In the genomic region with DNA sequence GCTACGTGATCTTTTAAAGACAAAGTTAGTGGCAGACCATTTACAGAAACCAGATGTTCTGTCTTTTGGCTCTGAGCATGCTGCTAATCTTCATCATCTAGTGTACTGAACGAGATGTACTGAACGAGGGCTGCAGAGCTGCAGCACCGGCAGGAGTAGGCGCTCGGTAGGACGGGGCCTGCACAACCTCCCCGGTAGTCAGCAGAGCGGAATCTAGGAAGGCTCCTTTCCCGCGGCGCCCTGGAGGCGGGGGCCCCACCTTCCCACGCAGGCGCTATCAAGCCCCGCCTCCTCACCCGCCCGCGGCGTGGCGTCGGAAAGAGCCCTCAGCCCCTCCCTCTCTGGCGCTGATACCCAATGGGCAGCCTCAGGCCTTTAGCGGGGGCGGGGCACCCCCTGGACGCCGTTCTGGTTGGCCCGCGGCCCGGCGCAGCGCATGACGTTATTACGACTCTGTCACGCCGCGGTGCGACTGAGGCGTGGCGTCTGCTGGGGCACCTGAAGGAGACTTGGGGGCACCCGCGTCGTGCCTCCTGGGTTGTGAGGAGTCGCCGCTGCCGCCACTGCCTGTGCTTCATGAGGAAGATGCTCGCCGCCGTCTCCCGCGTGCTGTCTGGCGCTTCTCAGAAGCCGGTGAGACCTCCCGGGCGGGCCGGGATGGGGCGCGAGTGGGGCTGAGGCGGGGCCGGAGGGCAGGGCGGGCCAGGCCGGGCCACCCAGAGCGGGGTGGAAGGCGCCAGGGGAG, we compare ENCODE assay signal across 8 cellular contexts. TPM values are rescaled to one million over a fixed set of nuclear protein-coding genes. Genes with fewer than 3 reads are reported as not detected.
DNase-seq lines count a peak whose midpoint lies in the region; ATAC-seq and TF ChIP-seq lines count a peak whose summit lies in the region.

A gene (plus strand): TSS at position 466 of the 745 bp plus-strand sequence. CDS start 111 bp downstream, at position 577.

- peak within 1 kb of the TSS; percentile 88 for H3K27ac Mint-ChIP-seq in activated CD4-positive, alpha-beta T cell treated with anti-CD3 and anti-CD28 coated beads for 36 hours

- H3K9me3 Mint-ChIP-seq in activated CD4-positive, alpha-beta T cell treated with anti-CD3 and anti-CD28 coated beads for 36 hours (ENCODE audit: low read depth): no peaks in the 10 kb centered on the region

- H3K27me3 Mint-ChIP-seq in activated CD4-positive, alpha-beta T cell treated with anti-CD3 and anti-CD28 coated beads for 36 hours: no peaks in the 10 kb centered on the region

- peaks cover 27% of the 10 kb centered on the region for H3K4me1 Mint-ChIP-seq in activated CD4-positive, alpha-beta T cell treated with anti-CD3 and anti-CD28 coated beads for 36 hours

- TF ChIP-seq CTCF in choroid plexus epithelial cell (conservative IDR thresholded peaks at IDR 0.05; ENCODE audit: low read depth, low read length): no peak

- peak within 1 kb of the TSS; percentile 79 for H3K4me3 Mint-ChIP-seq in activated CD4-positive, alpha-beta T cell treated with anti-CD3 and anti-CD28 coated beads for 36 hours

- intact Hi-C loops in activated CD4-positive, alpha-beta T cell treated with anti-CD3 and anti-CD28 coated beads for 36 hours (cut with DNase I, micrococcal nuclease): loop anchor here (1.0 to 10.0 kb wide), 8 partner anchors 359 to 1606 kb away; a partner anchor contains a TSS

- POLR2A ChIA-PET in activated CD4-positive, alpha-beta T cell treated with anti-CD3 and anti-CD28 coated beads for 36 hours (lab: Charles Lee): no interaction called here

- CTCF ChIA-PET in activated CD4-positive, alpha-beta T cell treated with anti-CD3 and anti-CD28 coated beads for 36 hours (lab: Charles Lee): no interaction called here

- H3K4me3 ChIP-seq in choroid plexus epithelial cell (ENCODE audit: low read depth, low read length): peak within 1 kb of the TSS; percentile 81

- peaks cover 3% of the 10 kb centered on the region for H3K36me3 Mint-ChIP-seq in activated CD4-positive, alpha-beta T cell treated with anti-CD3 and anti-CD28 coated beads for 36 hours (ENCODE audit: low read depth)

- DNase-seq in Ammon's horn (ENCODE audit: low spot score) (peak; percentile 95), GM19238 (ENCODE audit: insufficient read length, low spot score) (peak; percentile 75), NCI-H524 (lab: John Stamatoyannopoulos, UW) (peak; percentile 95 to 97), choroid plexus epithelial cell (ENCODE audit: low read depth) (peak; percentile 92), kidney glomerular epithelial cell (lab: John Stamatoyannopoulos, UW) (peak; percentile 78)
- peak; percentile 95 for DNase-seq in activated CD4-positive, alpha-beta T cell treated with anti-CD3 and anti-CD28 coated beads for 36 hours
- peak; percentile 72 to 80 for DNase-seq in stimulated activated CD4-positive, alpha-beta T cell treated with anti-CD3 and anti-CD28 coated beads, Interleukin-1b, Interleukin-23, amount 100 ng/mL, for 1 hour (ENCODE audit: low read depth in 2 of 2)

- ATAC-seq in HG03442 (IDR thresholded peaks at IDR 0.05; ENCODE audit: unreplicated experiment): peak; percentile 98
- peak; percentile 99 for ATAC-seq in activated CD4-positive, alpha-beta T cell treated with anti-CD3 and anti-CD28 coated beads for 36 hours

RNA-seq across cellular contexts. Expression of the gene that starts here (rescaled TPM):
- 100 to 1,000 TPM; 204 to 217 TPM for total RNA-seq in activated CD4-positive, alpha-beta T cell treated with anti-CD3 and anti-CD28 coated beads for 36 hours

Comparison
In these comparisons a context has a peak if more than half of its experiments do, and no peak if none do; other contexts are left out.
1. Peak in every context shown above with its lines: DNase-seq, ATAC-seq and H3K4me3 ChIP-seq.